Comparison of ENCODE assay signal across 13 cellular contexts in the genomic region with DNA sequence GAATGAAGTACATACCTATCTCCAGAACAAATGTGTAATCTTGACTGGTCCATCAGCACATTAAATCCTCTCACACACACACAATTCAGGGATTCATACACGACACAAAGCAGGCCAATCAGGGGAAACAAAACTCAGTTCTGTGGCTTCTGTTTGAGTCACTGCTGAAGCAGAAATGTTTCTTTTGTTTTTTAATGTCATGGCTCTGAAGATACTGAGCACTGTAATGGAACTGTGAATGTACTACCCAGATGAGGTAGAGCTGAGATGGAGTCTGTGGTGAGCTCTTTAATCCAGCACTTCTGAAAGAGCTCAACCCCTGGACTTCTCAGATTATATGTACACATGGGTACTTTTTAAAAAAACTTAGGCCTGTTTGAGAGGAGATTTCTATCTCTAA.
"Had no signal": no experiment of that assay in that cellular context is flagged by ENCODE, and none has a peak within 500 bp of the region (broad histone marks: within the 10 kb centered on the region; RNA-seq: fewer than 3 reads in every experiment).

No MANE protein-coding gene starts in this region.

- H3K36me3 Mint-ChIP-seq: immature natural killer cell had no signal

- H3K4me3 Mint-ChIP-seq: endodermal cell, immature natural killer cell, nephron had no signal

- DNase-seq: activated CD4-positive, alpha-beta T cell treated with anti-CD3 and anti-CD28 coated beads for 48 hours; endodermal cell; head of caudate nucleus; immature natural killer cell; mesendoderm; nucleus accumbens; stimulated activated CD4-positive, alpha-beta T cell treated with anti-CD3 and anti-CD28 coated beads, Interleukin-4, amount 100 ng/mL, for 4 hours; stimulated activated CD8-positive, alpha-beta memory T cell treated with anti-CD3 and anti-CD28 coated beads, Interleukin-4, amount 100 ng/mL, for 48 hours; stomach; T1000; testis; upper lobe of left lung had no signal

- H3K27ac Mint-ChIP-seq: endodermal cell, immature natural killer cell, nephron had no signal

- H3K4me1 Mint-ChIP-seq: endodermal cell, immature natural killer cell, nephron had no signal
